32 cellular contexts compared by ENCODE assay signal in the genomic region with DNA sequence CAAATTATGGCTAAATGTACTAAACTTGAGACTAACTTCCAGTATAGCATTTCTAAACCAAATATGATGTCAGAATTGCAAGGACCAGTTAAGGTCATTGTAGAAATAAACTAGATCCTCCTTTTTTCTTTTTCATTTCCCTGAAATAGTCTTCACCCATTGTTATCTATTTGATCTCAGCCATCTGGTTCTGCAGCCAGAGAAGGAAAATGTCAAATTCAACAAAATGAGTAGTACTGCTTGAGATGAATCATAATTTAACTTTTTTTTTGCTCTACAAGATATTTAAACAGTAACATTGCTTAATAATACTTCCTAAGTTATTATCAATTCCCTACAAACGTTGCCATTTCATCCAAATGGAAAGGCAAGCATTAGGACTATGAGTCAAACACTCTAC.
"Had no signal": no experiment of that assay in that cellular context is flagged by ENCODE, and none has a peak within 500 bp of the region (broad histone marks: within the 10 kb centered on the region; RNA-seq: fewer than 3 reads in every experiment).

No MANE protein-coding gene starts in this region.

- DNase-seq: activated CD4-positive, alpha-beta memory T cell treated with anti-CD3 and anti-CD28 coated beads for 36 hours; activated CD4-positive, alpha-beta T cell treated with anti-CD3 and anti-CD28 coated beads for 36 hours; activated CD4-positive, alpha-beta T cell treated with anti-CD3 and anti-CD28 coated beads, Interleukin-2, amount 10 ng/mL, durations not matched to agents 24 days and 14 days; activated CD4-positive, CD25-positive, alpha-beta regulatory T cell; activated CD4-positive, CD25-positive, alpha-beta regulatory T cell treated with anti-CD3 and anti-CD28 coated beads, Interleukin-2, amount 50 U/mL, for 72 hours; activated CD8-positive, alpha-beta memory T cell treated with anti-CD3 and anti-CD28 coated beads, Interleukin-2, amount 10 ng/mL, durations not matched to agents 7 days and 5 days; activated CD8-positive, alpha-beta memory T cell treated with anti-CD3 and anti-CD28 coated beads, Interleukin-2, amount 50 U/mL, for 4 hours; activated CD8-positive, alpha-beta T cell treated with anti-CD3 and anti-CD28 coated beads, Interleukin-2, amount 10 ng/mL, durations not matched to agents 7 days and 5 days; activated gamma-delta T cell; activated naive CD4-positive, alpha-beta T cell; activated naive CD4-positive, alpha-beta T cell treated with anti-CD3 and anti-CD28 coated beads, Interleukin-2, amount 10 ng/mL, durations not matched to agents 7 days and 5 days; activated naive CD8-positive, alpha-beta T cell treated with anti-CD3 and anti-CD28 coated beads, Interleukin-2, amount 10 ng/mL, durations not matched to agents 7 days and 5 days; activated T-cell treated with anti-CD3 and anti-CD28 coated beads, Interleukin-2, amount 50 U/mL, for 1 hour; activated T-cell treated with anti-CD3 and anti-CD28 coated beads, Interleukin-2, amount 50 U/mL, for 72 hours; amniotic stem cell; anterior cingulate cortex; brain microvascular endothelial cell; cortex of kidney; dermis blood vessel endothelial cell; effector CD8-positive, alpha-beta T cell; esophagus squamous epithelium; foreskin keratinocyte; gastrocnemius medialis; heart right ventricle; T-helper 2 cell had no signal

- H3K4me2 ChIP-seq: hepatocyte had no signal

- H3K4me1 ChIP-seq: esophagus squamous epithelium, foreskin keratinocyte, heart right ventricle had no signal

- H3K27ac ChIP-seq: brain microvascular endothelial cell, epithelial cell of prostate, esophagus squamous epithelium, foreskin keratinocyte, heart right ventricle, hepatocyte had no signal

- H3K4me3 ChIP-seq: esophagus squamous epithelium, gastrocnemius medialis, heart right ventricle, hepatocyte had no signal

- FAIRE-seq: astrocyte, bronchial epithelial cell, endometrium, endothelial cell of umbilical vein had no signal

- ATAC-seq: activated CD4-positive, alpha-beta T cell treated with anti-CD3 and anti-CD28 coated beads for 36 hours; activated CD8-positive, alpha-beta memory T cell treated with anti-CD3 and anti-CD28 coated beads, Interleukin-2, amount 10 ng/mL, durations not matched to agents 7 days and 5 days; activated CD8-positive, alpha-beta T cell treated with anti-CD3 and anti-CD28 coated beads, Interleukin-2, amount 10 ng/mL, durations not matched to agents 7 days and 5 days; activated naive CD4-positive, alpha-beta T cell treated with anti-CD3 and anti-CD28 coated beads, Interleukin-2, amount 50 U/mL, for 72 hours; activated T-cell treated with anti-CD3 and anti-CD28 coated beads, Interleukin-2, amount 50 U/mL, for 72 hours; foreskin keratinocyte; gastrocnemius medialis; heart right ventricle had no signal

- H3K9me3 ChIP-seq: esophagus squamous epithelium, gastrocnemius medialis, heart right ventricle had no signal
